ENCODE assay signal across 10 cellular contexts in genomic region chr12:83758889-83759631, GRCh38.
"Had no signal": no experiment of that assay in that cellular context is flagged by ENCODE, and none has a peak within 500 bp of the region (broad histone marks: within the 10 kb centered on the region; RNA-seq: fewer than 3 reads in every experiment).

No MANE protein-coding gene starts in this region.

- H3K4me3 ChIP-seq: GM23338, K562 had no signal

- ATAC-seq: GM23338, K562 had no signal

- H3K4me2 ChIP-seq: GM23338 had no signal

- DNase-seq: H9, HCEC 1CT, HFFc6, IMR-90, KG1 had no signal

- H2AFZ ChIP-seq: GM23338 had no signal

- FAIRE-seq: H1, H54, HTR-8/SVneo, K562 had no signal
